33 cellular contexts compared by ENCODE assay signal in the genomic region with DNA sequence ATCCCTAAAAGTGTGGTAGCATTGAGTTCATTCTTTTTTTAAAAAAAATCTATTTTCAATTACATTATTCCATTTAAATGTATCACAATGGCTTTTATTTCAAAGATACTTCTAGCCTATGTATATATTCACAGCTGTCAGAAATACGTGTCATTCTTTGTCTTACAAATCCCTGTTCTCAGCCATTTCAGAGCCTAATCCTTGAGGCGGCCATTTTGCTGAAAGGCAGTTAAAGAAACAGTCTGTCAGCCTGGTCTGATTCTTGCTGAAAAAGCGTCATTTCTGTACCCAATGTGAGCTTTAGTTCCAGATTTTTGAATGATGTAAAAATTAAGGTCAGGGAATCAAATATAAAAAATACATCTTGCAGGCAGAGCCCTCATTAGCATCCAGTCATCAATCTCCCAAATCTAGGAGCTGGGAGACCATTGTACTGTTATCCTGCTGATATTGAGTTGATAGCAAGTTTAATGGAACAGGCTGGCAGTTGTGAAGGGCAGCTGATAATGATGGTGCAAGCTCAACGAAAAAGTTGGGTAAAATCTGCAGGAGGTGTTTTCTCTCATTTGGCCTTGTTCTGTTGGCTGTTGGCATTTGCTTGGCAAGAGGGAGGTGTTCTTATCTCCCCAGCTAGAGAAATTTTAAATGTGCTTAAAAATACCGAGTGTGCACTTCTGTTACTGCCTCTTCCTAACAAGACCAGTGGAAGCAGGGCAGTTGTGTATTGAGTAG.
A peak's percentile ranks its signal among the peaks of the same experiment; 100 is the strongest.
DNase-seq lines count a peak whose midpoint lies in the region; ATAC-seq, FAIRE-seq and TF ChIP-seq lines count a peak whose summit lies in the region.
"Had no signal": no experiment of that assay in that cellular context is flagged by ENCODE, and none has a peak within 500 bp of the region (broad histone marks: within the 10 kb centered on the region; RNA-seq: fewer than 3 reads in every experiment).

No MANE protein-coding gene starts in this region.

- H3K36me3 ChIP-seq in HAP-1 (replicated peaks) (no peaks in the 10 kb centered on the region), endothelial cell of umbilical vein (ENCODE audit: control insufficient read depth in 2 of 2, extremely low read depth in 1 of 2, insufficient read depth in 2 of 2, low read length in 2 of 2) (no peaks in the 10 kb centered on the region), neural cell (ENCODE audit: insufficient read depth, low read length) (no peaks in the 10 kb centered on the region), stomach (no peaks in the 10 kb centered on the region)
- H3K36me3 ChIP-seq: ascending aorta, gastroesophageal sphincter, tibial nerve had no signal

- H3F3A ChIP-seq in neural cell (ENCODE audit: insufficient read depth, low read length, poor library complexity, severe bottlenecking) = no peaks in the 10 kb centered on the region

- no peak for TF ChIP-seq EP300 in neural cell (conservative IDR thresholded peaks at IDR 0.05; ENCODE audit: poor library complexity, severe bottlenecking)
- no peak for TF ChIP-seq EP300 in stomach (IDR thresholded peaks at IDR 0.05)

- H3K9ac ChIP-seq in endothelial cell of umbilical vein (replicated peaks; ENCODE audit: extremely low read depth, insufficient read depth, low read length) (no peak overlapping the region), neural cell (ENCODE audit: low read length) (peak overlapping the region; percentile 54)

- H3K4me3 ChIP-seq in HAP-1 (no peak overlapping the region), endothelial cell of umbilical vein (replicated peaks in 1 of 3; ENCODE audit: insufficient read depth in 1 of 3, low read depth in 1 of 3, low read length in 3 of 3) (no peak overlapping the region), neural cell (ENCODE audit: low read length) (no peak overlapping the region), stomach (no peak overlapping the region)
- H3K4me3 ChIP-seq: ascending aorta, gastroesophageal sphincter, mucosa of descending colon, PC-9, tibial nerve had no signal

- in situ Hi-C loops in HAP-1 (cut with MboI; ENCODE audit: low sequenced_read_pairs) = no loop called here

- H3K4me1 ChIP-seq in HAP-1 = peaks cover 10% of the 10 kb centered on the region
- H3K4me1 ChIP-seq in endothelial cell of umbilical vein (ENCODE audit: control insufficient read depth, extremely low read depth, insufficient read depth, low read length) = no peaks in the 10 kb centered on the region
- H3K4me1 ChIP-seq in stomach = no peaks in the 10 kb centered on the region
- H3K4me1 ChIP-seq: Caco-2, gastroesophageal sphincter had no signal

- H3K4me2 ChIP-seq in endothelial cell of umbilical vein (ENCODE audit: insufficient read depth, low read length) = no peak overlapping the region
- H3K4me2 ChIP-seq in neural cell (ENCODE audit: low read length) = peak overlapping the region; percentile 21
- H3K4me2 ChIP-seq: PC-9 had no signal

- H3K9me2 ChIP-seq in neural cell (ENCODE audit: insufficient read depth, low read length) = no peaks in the 10 kb centered on the region

- ATAC-seq in HG03442 (IDR thresholded peaks at IDR 0.05; ENCODE audit: unreplicated experiment) = no peak
- ATAC-seq: gastroesophageal sphincter; left ventricle myocardium superior; mucosa of descending colon; natural killer cell treated with Interleukin-12 subunit alpha and Interleukin-12 subunit beta and Interleukin-15 and Interleukin-18, amount 100 ng/mL, for 72 hours had no signal

- DNase-seq in HAP-1 (ENCODE audit: low spot score in 2 of 2) = peak; percentile 61 to 78
- peak; percentile 33 for DNase-seq in LHCN-M2 (ENCODE audit: low read depth)
- no peak for DNase-seq in endothelial cell of umbilical vein (ENCODE audit: low read depth, low spot score)
- no peak for DNase-seq in stomach
- no peak for DNase-seq in dedifferentiated amniotic fluid mesenchymal stem cell (ENCODE audit: extremely low spot score)
- DNase-seq: activated CD4-positive, alpha-beta T cell treated with anti-CD3 and anti-CD28 coated beads for 48 hours; activated effector memory CD4-positive, alpha-beta T cell treated with anti-CD3 and anti-CD28 coated beads, Interleukin-2, amount 50 U/mL, for 16 hours; activated naive CD8-positive, alpha-beta T cell treated with anti-CD3 and anti-CD28 coated beads for 36 hours; activated T-cell treated with anti-CD3 and anti-CD28 coated beads, Interleukin-2, amount 50 U/mL, for 1 hour; C1 segment of cervical spinal cord; Caco-2; caudate nucleus; islet precursor cell; Karpas-422; left ventricle myocardium superior; mucosa of descending colon; MV-4-11; NCI-H2171 treated with DMSO at 0.1 percent for 48 hours; NCI-H524 treated with DMSO at 0.1 percent for 48 hours; PC-9; right cardiac atrium; Right ventricle myocardium superior; stimulated activated CD4-positive, alpha-beta T cell treated with anti-CD3 and anti-CD28 coated beads, Interleukin-2, amount 100 ng/mL, for 24 hours; T-helper 9 cell had no signal

- H2AFZ ChIP-seq in endothelial cell of umbilical vein (ENCODE audit: low read depth, low read length) (no peak overlapping the region), neural cell (ENCODE audit: low read depth, low read length) (peak overlapping the region; percentile 67)
- H2AFZ ChIP-seq: PC-9 had no signal

- H3K9me3 ChIP-seq in HAP-1 (no peaks in the 10 kb centered on the region), endothelial cell of umbilical vein (replicated peaks; ENCODE audit: control insufficient read depth, insufficient read depth, low read length) (no peaks in the 10 kb centered on the region), neural cell (ENCODE audit: low read length) (no peaks in the 10 kb centered on the region), stomach (no peaks in the 10 kb centered on the region)
- H3K9me3 ChIP-seq: ascending aorta, Caco-2, gastroesophageal sphincter, mucosa of descending colon, tibial nerve had no signal

- TF ChIP-seq RAD21 in neural cell (conservative IDR thresholded peaks at IDR 0.05) = no peak

- CTCF ChIA-PET in endothelial cell of umbilical vein (lab: Charles Lee) = no interaction called here

- intact Hi-C loops in endothelial cell of umbilical vein (cut with micrococcal nuclease) (no loop called here), stomach (cut with DNase I; ENCODE audit: low total_unique reads) (no loop called here)

- H3K9me1 ChIP-seq in endothelial cell of umbilical vein (replicated peaks; ENCODE audit: control insufficient read depth, extremely low read depth, insufficient read depth, low read length) = no peaks in the 10 kb centered on the region

- POLR2A ChIA-PET in endothelial cell of umbilical vein (lab: Charles Lee) = no interaction called here

- no peaks in the 10 kb centered on the region for H4K20me1 ChIP-seq in endothelial cell of umbilical vein (replicated peaks; ENCODE audit: control insufficient read depth, extremely low read depth, insufficient read depth, low read length)
- H4K20me1 ChIP-seq in neural cell (ENCODE audit: insufficient read depth) = no peaks in the 10 kb centered on the region

- H3K79me2 ChIP-seq in endothelial cell of umbilical vein (ENCODE audit: control insufficient read depth, insufficient read depth, low read length) (no peaks in the 10 kb centered on the region), neural cell (replicated peaks; ENCODE audit: insufficient read depth, low read length) (peaks cover 10% of the 10 kb centered on the region)

- TF ChIP-seq CTCF in endothelial cell of umbilical vein (IDR thresholded peaks at IDR 0.05; ENCODE audit: extremely low read depth in 1 of 2, insufficient read depth in 1 of 2, low read depth in 1 of 2, low read length in 2 of 2) (no peak), neural cell (IDR thresholded peaks at IDR 0.05; ENCODE audit: poor library complexity, severe bottlenecking) (no peak), stomach (IDR thresholded peaks at IDR 0.05) (no peak)

- no peak overlapping the region for H3K27ac ChIP-seq in endothelial cell of umbilical vein (ENCODE audit: insufficient read depth, low read depth, low read length)
- peak overlapping the region; percentile 82 for H3K27ac ChIP-seq in neural cell (ENCODE audit: low read length)
- H3K27ac ChIP-seq in stomach = no peak overlapping the region
- H3K27ac ChIP-seq: gastroesophageal sphincter, PC-9, tibial nerve, VCaP had no signal

- no TSS peak for BruUV-seq in endothelial cell of umbilical vein (replicated peaks; lab: Mats Ljungman, UMichigan)

- H3K27me3 ChIP-seq in HAP-1 (ENCODE audit: low read depth) = no peaks in the 10 kb centered on the region
- no peaks in the 10 kb centered on the region for H3K27me3 ChIP-seq in endothelial cell of umbilical vein (ENCODE audit: control insufficient read depth in 2 of 2, insufficient read depth in 2 of 2, low read length in 2 of 2)
- no peaks in the 10 kb centered on the region for H3K27me3 ChIP-seq in neural cell (ENCODE audit: insufficient read depth, low read depth, low read length)
- H3K27me3 ChIP-seq in stomach = no peaks in the 10 kb centered on the region
- H3K27me3 ChIP-seq: ascending aorta, gastroesophageal sphincter, tibial nerve had no signal

- dilution Hi-C loops in endothelial cell of umbilical vein (cut with MboI; ENCODE audit: extremely low pct_ligation_motif_present, low sequenced_read_pairs) = no loop called here

- TF ChIP-seq POLR2A in endothelial cell of umbilical vein (IDR thresholded peaks at IDR 0.05; ENCODE audit: low read depth, low read length) = no peak
- TF ChIP-seq POLR2A in stomach (IDR thresholded peaks at IDR 0.05) = no peak

- FAIRE-seq in endothelial cell of umbilical vein (lab: Jason Lieb, UNC) = peak; percentile 58
- FAIRE-seq: endometrium, GM12891 had no signal

- 66 to 73% (median 69%) methylated on average over 5 of the region's 5 CpGs for WGBS in stomach, 5 donors

TF ChIP-seq in endothelial cell of umbilical vein, 7 proteins besides CTCF, POLR2A, EP300 and RAD21 (continues in another document):
- TF ChIP-seq EZH2 (IDR thresholded peaks at IDR 0.05; ENCODE audit: borderline replicate concordance, low read depth, low read length, severe bottlenecking) = no peak
- TF ChIP-seq, protein P1, sequence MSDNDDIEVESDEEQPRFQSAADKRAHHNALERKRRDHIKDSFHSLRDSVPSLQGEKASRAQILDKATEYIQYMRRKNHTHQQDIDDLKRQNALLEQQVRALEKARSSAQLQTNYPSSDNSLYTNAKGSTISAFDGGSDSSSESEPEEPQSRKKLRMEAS (IDR thresholded peaks at IDR 0.05; ENCODE audit: insufficient read depth, insufficient read length) = no peak
- TF ChIP-seq MYC (IDR thresholded peaks at IDR 0.05; ENCODE audit: low read depth, low read length) = no peak
- TF ChIP-seq FOS (IDR thresholded peaks at IDR 0.05; ENCODE audit: borderline replicate concordance, insufficient read depth, low read length) = no peak

Comparison
In these comparisons a context has a peak if more than half of its experiments do, and no peak if none do; other contexts are left out.
1. DNase-seq: peak in HAP-1 (2 of 2) and LHCN-M2 (single experiment); none in endothelial cell of umbilical vein (single experiment), stomach (single experiment) and dedifferentiated amniotic fluid mesenchymal stem cell (single experiment).